ENCODE assay signal across 19 cellular contexts in genomic region chr20:376089-376488, GRCh38. TPM values are rescaled to one million over a fixed set of nuclear protein-coding genes. Genes with fewer than 3 reads are reported as not detected.
A peak's percentile ranks its signal among the peaks of the same experiment; 100 is the strongest.
DNase-seq lines count a peak whose midpoint lies in the region; ATAC-seq, FAIRE-seq and TF ChIP-seq lines count a peak whose summit lies in the region.
"Had no signal": no experiment of that assay in that cellular context is flagged by ENCODE, and none has a peak within 500 bp of the region (broad histone marks: within the 10 kb centered on the region; RNA-seq: fewer than 3 reads in every experiment).

No MANE protein-coding gene starts in this region.

- no peaks in the 10 kb centered on the region for H3K36me3 ChIP-seq in Caco-2 (ENCODE audit: control insufficient read depth, insufficient read depth, low read length)
- H3K36me3 ChIP-seq in K562 (ENCODE audit: control insufficient read depth, insufficient read depth, low read length): no peaks in the 10 kb centered on the region; the same call in 2 of the 3 replicates
- no peaks in the 10 kb centered on the region for H3K36me3 ChIP-seq in H7 (replicated peaks; ENCODE audit: control insufficient read depth, insufficient read depth, low read length)
- H3K36me3 ChIP-seq: BE2C had no signal

- FAIRE-seq in K562 (lab: Jason Lieb, UNC): no peak
- FAIRE-seq: GM12892, GM18507, HTR-8/SVneo had no signal

- no peak overlapping the region for H3K4me2 ChIP-seq in K562 (ENCODE audit: insufficient read depth, low read length)
- H3K4me2 ChIP-seq: KMS-11 had no signal

- H3K4me3 ChIP-seq in Caco-2 (ENCODE audit: low read depth, low read length): no peak overlapping the region
- no peak overlapping the region for H3K4me3 ChIP-seq in K562
- H3K4me3 ChIP-seq in H7 (ENCODE audit: insufficient read depth, low read depth, low read length): no peak overlapping the region
- H3K4me3 ChIP-seq: GM23248 had no signal

- peak overlapping the region; percentile 39 for H3K27ac Mint-ChIP-seq in Caco-2 (ENCODE audit: unreplicated experiment)

- no peak for TF ChIP-seq RAD21 in K562 (CRISPR knock-in tag; conservative IDR thresholded peaks at IDR 0.05 in 1 of 2, IDR thresholded peaks at IDR 0.05 in 1 of 2)

- H4K20me1 ChIP-seq in K562 (replicated peaks; ENCODE audit: control insufficient read depth, insufficient read depth, low read length): no peaks in the 10 kb centered on the region

- whole genome bisulfite sequencing in K562 (ENCODE audit: insufficient coverage, low coverage, missing lambda C conversion rate): 14% methylated on average over 2 of the region's 2 CpGs

- no peak overlapping the region for H3K4me3 Mint-ChIP-seq in Caco-2 (ENCODE audit: unreplicated experiment)

- H3K4me1 ChIP-seq in Caco-2 (peaks cover 37% of the 10 kb centered on the region), K562 (replicated peaks in 1 of 2; ENCODE audit: control insufficient read depth in 2 of 2, insufficient read depth in 2 of 2, low read length in 2 of 2) (peaks cover 51 to 61% of the 10 kb centered on the region in 2 experiments)
- H3K4me1 ChIP-seq: BE2C had no signal

- DNase-seq in Caco-2: no peak
- DNase-seq in K562 (ENCODE audit: extremely low read depth in 1 of 4, low spot score in 3 of 4): no peak
- DNase-seq in H7: no peak
- DNase-seq: ACHN; BE2C; C1 segment of cervical spinal cord; CD4-positive, CD25-positive, alpha-beta regulatory T cell; DMS153; DMS79; GDM1; GM23248; HCEC 1CT had no signal

- POLR2A ChIA-PET in Caco-2 (lab: Charles Lee) (no interaction called here), K562 (lab: Yijun Ruan, JAX) (interaction anchor here (0.6 to 1.4 kb wide), 2 partner anchors 10 to 29 kb away, joined by 3 read pairs; partner anchors contain the start of gene NRSN2)

- peaks cover 27% of the 10 kb centered on the region for H3K79me2 ChIP-seq in K562 (ENCODE audit: control insufficient read depth, insufficient read depth, low read length)

- no peak for TF ChIP-seq EP300 in K562 (IDR thresholded peaks at IDR 0.05; ENCODE audit: low read length)

- H3K9me3 Mint-ChIP-seq in Caco-2 (ENCODE audit: unreplicated experiment): no peaks in the 10 kb centered on the region
- H3K9me3 Mint-ChIP-seq: CD4-positive, CD25-positive, alpha-beta regulatory T cell had no signal

- no peak for TF ChIP-seq POLR2A in K562 (conservative IDR thresholded peaks at IDR 0.05)

- H3K27me3 ChIP-seq in Caco-2 (replicated peaks; ENCODE audit: control insufficient read depth, insufficient read depth, low read length) (no peaks in the 10 kb centered on the region), K562 (ENCODE audit: control insufficient read depth in 2 of 2, insufficient read depth in 2 of 2, low read length in 2 of 2) (no peaks in the 10 kb centered on the region), H7 (ENCODE audit: control insufficient read depth, insufficient read depth, low read length) (peaks cover under 1% of the 10 kb centered on the region; the same call in 1 of the 2 replicates)
- H3K27me3 ChIP-seq: BE2C had no signal

- H3K9ac ChIP-seq in K562 (ENCODE audit: insufficient read depth in 1 of 2, low read depth in 2 of 2, low read length in 2 of 2): peak overlapping the region in 1 of 2 experiments; percentile 68; a peak in 2 of 4 replicates
- H3K9ac ChIP-seq: GM23248, KMS-11 had no signal

- in situ Hi-C loops in K562 (cut with MboI): no loop called here

- peaks cover 18% of the 10 kb centered on the region for H3K36me3 Mint-ChIP-seq in Caco-2 (ENCODE audit: insufficient read depth, unreplicated experiment)
- H3K36me3 Mint-ChIP-seq: CD4-positive, CD25-positive, alpha-beta regulatory T cell had no signal

- CTCF ChIA-PET in Caco-2 (lab: Charles Lee): no interaction called here
- CTCF ChIA-PET in K562 (lab: Yijun Ruan, JAX; ENCODE audit: low intra/inter-chr PET ratio): no interaction called here

- intact Hi-C loops in Caco-2 (cut with micrococcal nuclease; ENCODE audit: unreplicated experiment): no loop called here
- intact Hi-C loops in K562 (cut with micrococcal nuclease): no loop called here

- H3K27me3 Mint-ChIP-seq in Caco-2 (ENCODE audit: insufficient read depth, unreplicated experiment): no peaks in the 10 kb centered on the region

- no peak overlapping the region for H2AFZ ChIP-seq in K562 (ENCODE audit: low read depth, low read length)
- H2AFZ ChIP-seq: GM23248 had no signal

- H3K27ac ChIP-seq in 22Rv1 (peak overlapping the region; percentile 99), K562 (ENCODE audit: extremely low read depth, low read depth, low read length) (peak overlapping the region; percentile 99)
- H3K27ac ChIP-seq: GM23248, KMS-11 had no signal

- ATAC-seq in K562 (no peak), HG03139 (IDR thresholded peaks at IDR 0.05; ENCODE audit: unreplicated experiment) (no peak), HG02571 (IDR thresholded peaks at IDR 0.05; ENCODE audit: unreplicated experiment) (no peak)

- BruUV-seq in Caco-2 (replicated peaks; lab: Mats Ljungman, UMichigan): no TSS peak
- no TSS peak for BruUV-seq in K562 (replicated peaks; lab: Mats Ljungman, UMichigan)

- H3K9me1 ChIP-seq in K562 (ENCODE audit: control insufficient read depth, insufficient read depth, low read length): no peaks in the 10 kb centered on the region

- H3K9me3 ChIP-seq in Caco-2 (no peaks in the 10 kb centered on the region), K562 (replicated peaks; ENCODE audit: control insufficient read depth, insufficient read depth, low read depth, low read length) (no peaks in the 10 kb centered on the region)
- H3K9me3 ChIP-seq: BE2C had no signal

- H3K4me1 Mint-ChIP-seq in Caco-2 (ENCODE audit: low read depth, unreplicated experiment): peaks cover 30% of the 10 kb centered on the region

- TF ChIP-seq CTCF in 22Rv1 (IDR thresholded peaks at IDR 0.05) (no peak), Caco-2 (IDR thresholded peaks at IDR 0.05; ENCODE audit: insufficient read depth in 1 of 2, low read depth in 1 of 2, low read length in 1 of 2, severe bottlenecking in 1 of 2, unreplicated experiment in 1 of 2) (no peak), K562 (IDR thresholded peaks at IDR 0.05 in 2 of 3, conservative IDR thresholded peaks at IDR 0.05 in 1 of 3; ENCODE audit: insufficient read depth in 2 of 3, low read depth in 1 of 3, low read length in 3 of 3) (no peak)

RNA-seq across cellular contexts. Expression of gene TRIB3, which starts 4.5 kb away (rescaled TPM):
- total RNA-seq in Caco-2 (2022) (113 and 132 TPM in 2 replicates), K562 (2014; rRNA removed) (113 and 114 TPM in 2 replicates), K562 (2014; rRNA removed; fragmentation: Illumina TruSeq; extraction: Trizol) (43.5 and 47.4 TPM in 2 replicates), K562 (2015; rRNA removed; fragmentation: Illumina TruSeq; extraction: Trizol) (22.1 and 23.0 TPM in 2 replicates), K562 (2021) (102 and 110 TPM in 2 replicates)
- 20.3 and 47.6 TPM in 2 replicates for total RNA-seq in K562 (2011; cell fraction: chromatin; rRNA removed; ENCODE audit: low replicate concordance)
- total RNA-seq in K562 (2011; cell fraction: nucleolus; rRNA removed): 45.7 and 51.3 TPM in 2 replicates
- 38.2 and 39.5 TPM in 2 replicates for total RNA-seq in K562 (2011; cell fraction: nucleoplasm; rRNA removed)
- polyA plus RNA-seq in K562 (2011; rRNA removed) (44.4 and 114 TPM in 2 replicates), K562 (2014; fragmentation: Illumina TruSeq; extraction: Trizol) (55.3 and 78.6 TPM in 2 replicates), K562 (2014; fragmentation: Nextera tagmentation; extraction: Ambion mirVana) (10 to 100 TPM; 12.1 to 14.9 TPM), K562 (2014; rRNA removed) (78.8 and 80.6 TPM in 2 replicates)
- polyA plus RNA-seq in K562 (2011; cell fraction: cytosol; rRNA removed): 105 and 109 TPM in 2 replicates
- polyA plus RNA-seq in K562 (2011; cell fraction: nucleus; rRNA removed): 42.6 and 66.5 TPM in 2 replicates
- 40.1 and 401 TPM in 2 replicates for polyA plus RNA-seq in K562 (2012)
- 33.3 and 53.8 TPM in 2 replicates for polyA minus RNA-seq in K562 (2011; rRNA and poly(A)+ RNA removed)
- polyA minus RNA-seq in K562 (2011; cell fraction: cytosol; rRNA and poly(A)+ RNA removed): 37.2 and 88.9 TPM in 2 replicates
- polyA minus RNA-seq in K562 (2011; cell fraction: nucleus; rRNA and poly(A)+ RNA removed): 9.7 and 26.4 TPM in 2 replicates
- 11.7 and 17.6 TPM in 2 replicates for total RNA-seq in H7 (2014; rRNA removed; shearing (Covaris generic))

RNA-seq across cellular contexts. Expression of gene NRSN2, which starts 29.2 kb away (rescaled TPM):
- total RNA-seq in Caco-2 (2022): 24.6 and 27.5 TPM in 2 replicates
- total RNA-seq in K562 (2011; cell fraction: chromatin; rRNA removed; ENCODE audit: low replicate concordance): 9.8 and 24.5 TPM in 2 replicates
- 24.9 and 37.9 TPM in 2 replicates for total RNA-seq in K562 (2011; cell fraction: nucleolus; rRNA removed)
- 34.2 and 46.5 TPM in 2 replicates for total RNA-seq in K562 (2011; cell fraction: nucleoplasm; rRNA removed)
- 11.1 and 21.5 TPM in 2 replicates for total RNA-seq in K562 (2014; rRNA removed)
- 6.7 and 7.5 TPM in 2 replicates for total RNA-seq in K562 (2014; rRNA removed; fragmentation: Illumina TruSeq; extraction: Trizol)
- 7.8 and 9.6 TPM in 2 replicates for total RNA-seq in K562 (2015; rRNA removed; fragmentation: Illumina TruSeq; extraction: Trizol)
- 26.7 and 28.5 TPM in 2 replicates for total RNA-seq in K562 (2021)
- 13.1 and 37.5 TPM in 2 replicates for polyA plus RNA-seq in K562 (2011; rRNA removed)
- 54.0 and 57.8 TPM in 2 replicates for polyA plus RNA-seq in K562 (2011; cell fraction: cytosol; rRNA removed)
- 24.4 and 24.6 TPM in 2 replicates for polyA plus RNA-seq in K562 (2011; cell fraction: nucleus; rRNA removed)
- polyA plus RNA-seq in K562 (2012): 21.9 and 37.5 TPM in 2 replicates
- 24.3 and 24.7 TPM in 2 replicates for polyA plus RNA-seq in K562 (2014; fragmentation: Illumina TruSeq; extraction: Trizol)
- 1 to 10 TPM; 7.9 to 8.3 TPM for polyA plus RNA-seq in K562 (2014; fragmentation: Nextera tagmentation; extraction: Ambion mirVana)
- 24.8 and 29.7 TPM in 2 replicates for polyA plus RNA-seq in K562 (2014; rRNA removed)
- polyA minus RNA-seq in K562 (2011; rRNA and poly(A)+ RNA removed): 8.2 and 13.0 TPM in 2 replicates
- polyA minus RNA-seq in K562 (2011; cell fraction: cytosol; rRNA and poly(A)+ RNA removed): 14.1 and 27.3 TPM in 2 replicates
- polyA minus RNA-seq in K562 (2011; cell fraction: nucleus; rRNA and poly(A)+ RNA removed): 5.0 and 5.7 TPM in 2 replicates
- total RNA-seq in H7 (2014; rRNA removed; shearing (Covaris generic)): 31.6 and 48.5 TPM in 2 replicates

RNA-seq across cellular contexts. Expression of gene RBCK1, which starts 32.0 kb away (rescaled TPM):
- total RNA-seq in Caco-2 (2022) (103 and 111 TPM in 2 replicates), K562 (2014; rRNA removed) (46.1 and 58.1 TPM in 2 replicates), K562 (2014; rRNA removed; fragmentation: Illumina TruSeq; extraction: Trizol) (18.4 and 22.1 TPM in 2 replicates), K562 (2015; rRNA removed; fragmentation: Illumina TruSeq; extraction: Trizol) (18.0 and 19.3 TPM in 2 replicates), K562 (2021) (51.7 and 54.2 TPM in 2 replicates)
- total RNA-seq in K562 (2011; cell fraction: chromatin; rRNA removed; ENCODE audit: low replicate concordance): 91.7 and 117 TPM in 2 replicates
- 53.4 and 61.7 TPM in 2 replicates for total RNA-seq in K562 (2011; cell fraction: nucleolus; rRNA removed)
- 62.0 and 75.0 TPM in 2 replicates for total RNA-seq in K562 (2011; cell fraction: nucleoplasm; rRNA removed)
- polyA plus RNA-seq in K562 (2011; rRNA removed) (37.6 and 58.2 TPM in 2 replicates), K562 (2014; fragmentation: Illumina TruSeq; extraction: Trizol) (26.5 and 37.1 TPM in 2 replicates), K562 (2014; fragmentation: Nextera tagmentation; extraction: Ambion mirVana) (1 to 10 TPM; 5.9 to 8.3 TPM), K562 (2014; rRNA removed) (52.7 and 59.3 TPM in 2 replicates)
- polyA plus RNA-seq in K562 (2011; cell fraction: cytosol; rRNA removed): 41.1 and 50.2 TPM in 2 replicates
- polyA plus RNA-seq in K562 (2011; cell fraction: nucleus; rRNA removed): 71.7 and 92.4 TPM in 2 replicates
- polyA plus RNA-seq in K562 (2012): 38.5 and 194 TPM in 2 replicates
- polyA minus RNA-seq in K562 (2011; rRNA and poly(A)+ RNA removed): 16.0 and 22.1 TPM in 2 replicates
- polyA minus RNA-seq in K562 (2011; cell fraction: cytosol; rRNA and poly(A)+ RNA removed): 16.1 and 28.0 TPM in 2 replicates
- polyA minus RNA-seq in K562 (2011; cell fraction: nucleus; rRNA and poly(A)+ RNA removed): 15.3 and 29.2 TPM in 2 replicates
- 53.9 and 61.9 TPM in 2 replicates for total RNA-seq in H7 (2014; rRNA removed; shearing (Covaris generic))

RNA-seq across cellular contexts. Expression of gene SOX12, which starts 50.7 kb away (rescaled TPM):
- total RNA-seq in Caco-2 (2022) (13.9 and 14.7 TPM in 2 replicates), K562 (2014; rRNA removed) (6.5 and 9.2 TPM in 2 replicates), K562 (2014; rRNA removed; fragmentation: Illumina TruSeq; extraction: Trizol) (1.3 and 1.4 TPM in 2 replicates), K562 (2015; rRNA removed; fragmentation: Illumina TruSeq; extraction: Trizol) (2.6 and 2.8 TPM in 2 replicates), K562 (2021) (26.1 and 26.3 TPM in 2 replicates)
- 5.5 and 9.5 TPM in 2 replicates for total RNA-seq in K562 (2011; cell fraction: chromatin; rRNA removed; ENCODE audit: low replicate concordance)
- 8.4 and 9.8 TPM in 2 replicates for total RNA-seq in K562 (2011; cell fraction: nucleolus; rRNA removed)
- 8.9 and 11.8 TPM in 2 replicates for total RNA-seq in K562 (2011; cell fraction: nucleoplasm; rRNA removed)
- polyA plus RNA-seq in K562 (2011; rRNA removed) (1.8 and 3.5 TPM in 2 replicates), K562 (2014; fragmentation: Illumina TruSeq; extraction: Trizol) (6.7 and 7.4 TPM in 2 replicates), K562 (2014; fragmentation: Nextera tagmentation; extraction: Ambion mirVana) (under 1 TPM; 0.42 to 0.48 TPM), K562 (2014; rRNA removed) (6.7 and 9.6 TPM in 2 replicates)
- polyA plus RNA-seq in K562 (2011; cell fraction: cytosol; rRNA removed): 2.4 and 2.8 TPM in 2 replicates
- polyA plus RNA-seq in K562 (2011; cell fraction: nucleus; rRNA removed): 9.5 and 9.7 TPM in 2 replicates
- polyA plus RNA-seq in K562 (2012): 13.7 and 13.9 TPM in 2 replicates
- 2.0 and 2.9 TPM in 2 replicates for polyA minus RNA-seq in K562 (2011; rRNA and poly(A)+ RNA removed)
- polyA minus RNA-seq in K562 (2011; cell fraction: cytosol; rRNA and poly(A)+ RNA removed): 4.7 and 7.1 TPM in 2 replicates
- polyA minus RNA-seq in K562 (2011; cell fraction: nucleus; rRNA and poly(A)+ RNA removed): 2.7 and 5.2 TPM in 2 replicates
- total RNA-seq in H7 (2014; rRNA removed; shearing (Covaris generic)): 14.7 and 15.7 TPM in 2 replicates
